Comparison of ENCODE assay signal across 1 cellular context in genomic region chr12:51632598-51632997, GRCh38.
TF ChIP-seq lines count a peak whose summit lies in the region.

No MANE protein-coding gene starts in this region.

TF ChIP-seq in HCT116, 20 proteins besides CTCF, POLR2A, EP300 and RAD21 (continued from another document):
- no peak for TF ChIP-seq REST (IDR thresholded peaks at IDR 0.05; ENCODE audit: low read depth)
- TF ChIP-seq ELF1 (IDR thresholded peaks at IDR 0.05; ENCODE audit: borderline replicate concordance, low read depth) = no peak
